19 cellular contexts compared by ENCODE assay signal in the genomic region with DNA sequence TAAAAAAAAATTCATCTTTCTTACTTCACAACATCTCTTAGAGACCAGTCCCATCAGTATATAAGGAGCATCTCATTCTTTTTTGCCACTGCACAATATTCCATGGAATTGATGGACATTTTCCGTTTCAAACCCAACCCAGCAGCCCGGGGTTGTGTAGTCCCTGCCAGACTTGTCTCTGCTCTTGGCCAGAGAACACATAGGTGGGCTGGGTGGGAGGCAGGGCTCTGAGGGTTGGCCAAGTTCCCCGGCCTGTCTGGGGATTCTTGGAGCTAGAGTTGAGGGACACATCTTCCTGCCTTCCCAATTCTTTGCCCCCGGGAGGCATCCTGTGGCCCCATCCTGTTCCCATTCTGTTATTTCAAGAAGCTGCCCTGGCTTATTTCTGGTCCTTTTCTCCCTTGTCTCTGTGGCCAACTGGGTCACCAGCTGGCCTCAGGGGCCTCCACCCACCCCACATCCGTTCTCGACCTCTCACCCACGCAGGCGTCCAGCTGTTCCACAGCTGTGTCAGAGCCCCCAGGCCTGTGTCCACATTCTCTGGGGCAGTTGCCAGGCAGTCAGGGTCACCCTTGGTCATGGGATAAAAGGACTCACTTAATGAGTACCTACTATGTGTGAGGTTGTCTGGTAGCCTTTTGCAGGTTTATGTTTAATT. TPM values are rescaled to one million over a fixed set of nuclear protein-coding genes. Genes with fewer than 3 reads are reported as not detected.
DNase-seq lines count a peak whose midpoint lies in the region; ATAC-seq and TF ChIP-seq lines count a peak whose summit lies in the region.
"Had no signal": no experiment of that assay in that cellular context is flagged by ENCODE, and none has a peak within 500 bp of the region (broad histone marks: within the 10 kb centered on the region; RNA-seq: fewer than 3 reads in every experiment).

No MANE protein-coding gene starts in this region.

- TF ChIP-seq EP300 in sigmoid colon (IDR thresholded peaks at IDR 0.05) (no peak), tibial nerve (IDR thresholded peaks at IDR 0.05) (no peak)

- DNase-seq in ELR (ENCODE audit: low read depth) (peak; percentile 35), RPMI7951 (ENCODE audit: low read depth) (peak; percentile 95), left cardiac atrium (peak; percentile 71), sigmoid colon (peak; percentile 84), NCI-H526 (lab: John Stamatoyannopoulos, UW) (no peak), GDM1 (lab: John Stamatoyannopoulos, UW) (no peak), NOMO-1 treated with dmso at 0.1 percent for 144 hours (lab: John Stamatoyannopoulos, UW; ENCODE audit: unreplicated experiment) (no peak), tibial nerve (ENCODE audit: low spot score in 2 of 2) (no peak)
- DNase-seq: activated CD4-positive, alpha-beta T cell treated with anti-CD3 and anti-CD28 coated beads for 1 hour; activated naive CD8-positive, alpha-beta T cell treated with anti-CD3 and anti-CD28 coated beads, Interleukin-2, amount 10 ng/mL, durations not matched to agents 7 days and 5 days; BE2C; DMS53; left lung; NCI-H187 treated with DMSO at 0.1 percent for 48 hours; NCI-H69; T-helper 2 cell had no signal

- peaks cover 0 to 2% (median 0%) of the 10 kb centered on the region in 4 donors for H3K9me3 ChIP-seq in sigmoid colon
- peaks cover 0 to 7% (median 0%) of the 10 kb centered on the region in 4 donors for H3K9me3 ChIP-seq in tibial nerve
- H3K9me3 ChIP-seq: BE2C, left lung had no signal

- TF ChIP-seq CTCF in sigmoid colon (IDR thresholded peaks at IDR 0.05) (no peak), tibial nerve (IDR thresholded peaks at IDR 0.05) (no peak)

- no peak overlapping the region for H3K27ac ChIP-seq in sigmoid colon
- no peak overlapping the region for H3K27ac ChIP-seq in tibial nerve
- H3K27ac ChIP-seq: left lung had no signal

- no peak for TF ChIP-seq POLR2A in sigmoid colon (IDR thresholded peaks at IDR 0.05)
- no peak for TF ChIP-seq POLR2A in tibial nerve (IDR thresholded peaks at IDR 0.05)

- H3K4me1 ChIP-seq in sigmoid colon: peaks cover 0 to 8% (median 0%) of the 10 kb centered on the region in 4 donors
- peaks cover 0 to 19% (median 3%) of the 10 kb centered on the region in 4 donors for H3K4me1 ChIP-seq in tibial nerve
- H3K4me1 ChIP-seq: BE2C, left lung had no signal

- H3K4me3 ChIP-seq in sigmoid colon: no peak overlapping the region
- H3K4me3 ChIP-seq in tibial nerve: no peak overlapping the region
- H3K4me3 ChIP-seq: left lung had no signal

- WGBS in sigmoid colon, 2 donors: 71 to 80% methylated on average over 8 of the region's 8 CpGs
- WGBS in tibial nerve, 2 donors: 32 to 37% methylated on average over 8 of the region's 8 CpGs

- H3K27me3 ChIP-seq in sigmoid colon: no peaks in the 10 kb centered on the region
- H3K27me3 ChIP-seq in tibial nerve: no peaks in the 10 kb centered on the region
- H3K27me3 ChIP-seq: BE2C, left lung had no signal

- intact Hi-C loops in left cardiac atrium (cut with DNase I) (no loop called here), sigmoid colon (cut with DNase I) (no loop called here)

- ATAC-seq in left cardiac atrium: peak; percentile 78 to 95
- ATAC-seq: left lung had no signal

- H3K36me3 ChIP-seq in sigmoid colon (no peaks in the 10 kb centered on the region), tibial nerve (no peaks in the 10 kb centered on the region)
- H3K36me3 ChIP-seq: BE2C, left lung had no signal

RNA-seq across cellular contexts. Expression of gene CCDC63, which starts 52.0 kb away (rescaled TPM):
- not detected in 2 replicates for total RNA-seq in RPMI7951 (2014; rRNA removed; shearing (Covaris generic))
- total RNA-seq in left cardiac atrium (not detected), sigmoid colon (not detected), tibial nerve (not detected)
- polyA plus RNA-seq in sigmoid colon: not detected
- total RNA-seq: activated naive CD8-positive, alpha-beta T cell treated with anti-CD3 and anti-CD28 coated beads, Interleukin-2, amount 10 ng/mL, durations not matched to agents 7 days and 5 days; cerebellum; epithelial cell of proximal tubule; left lung; skeletal muscle tissue had no signal

RNA-seq across cellular contexts. Expression of gene PPP1CC, which starts 52.1 kb away (rescaled TPM):
- 138 and 148 TPM in 2 replicates for total RNA-seq in RPMI7951 (2014; rRNA removed; shearing (Covaris generic))
- total RNA-seq in left cardiac atrium (100 to 1,000 TPM; 137 to 174 TPM), sigmoid colon (100 to 1,000 TPM; 140 to 208 (median 171) TPM), tibial nerve (10 to 100 TPM; 74.5 to 96.4 (median 83.9) TPM)
- 100 to 1,000 TPM; 107 to 272 (median 153) TPM for polyA plus RNA-seq in sigmoid colon

Comparison
In these comparisons a context has a peak if more than half of its experiments do, and no peak if none do; other contexts are left out.
1. DNase-seq: peak in ELR (single experiment), RPMI7951 (single experiment), left cardiac atrium (single experiment) and sigmoid colon (single experiment); none in NCI-H526 (0 of 2), GDM1 (single experiment), NOMO-1 treated with dmso at 0.1 percent for 144 hours (single experiment) and tibial nerve (0 of 2).